ENCODE assay signal across 12 cellular contexts in genomic region chr18:74242451-74243096, GRCh38. TPM values are rescaled to one million over a fixed set of nuclear protein-coding genes. Genes with fewer than 3 reads are reported as not detected.
DNase-seq lines count a peak whose midpoint lies in the region; ATAC-seq and TF ChIP-seq lines count a peak whose summit lies in the region.
"Had no signal": no experiment of that assay in that cellular context is flagged by ENCODE, and none has a peak within 500 bp of the region (broad histone marks: within the 10 kb centered on the region; RNA-seq: fewer than 3 reads in every experiment).

No MANE protein-coding gene starts in this region.

- H3K27ac ChIP-seq in Peyer's patch (peak overlapping the region in 3 of 4 donors; percentile 57 to 73 (median 73)), heart left ventricle (no peak overlapping the region)
- H3K27ac ChIP-seq: foreskin keratinocyte had no signal

- no peak for TF ChIP-seq POLR2A in Peyer's patch (IDR thresholded peaks at IDR 0.05)
- TF ChIP-seq POLR2A in heart left ventricle (IDR thresholded peaks at IDR 0.05): no peak

- H3K4me3 ChIP-seq in Peyer's patch: no peak overlapping the region
- peak overlapping the region in 7 of 12 donors; percentile 14 to 42 (median 24) for H3K4me3 ChIP-seq in heart left ventricle

- TF ChIP-seq CTCF in Peyer's patch (IDR thresholded peaks at IDR 0.05): peak in 3 of 6 experiments; percentile 6 to 20 (median 14)
- TF ChIP-seq CTCF in heart left ventricle (IDR thresholded peaks at IDR 0.05): peak in 11 of 12 donors; percentile 17 to 60 (median 53)
- TF ChIP-seq CTCF in omental fat pad (IDR thresholded peaks at IDR 0.05): no peak

- no peaks in the 10 kb centered on the region for H3K36me3 ChIP-seq in Peyer's patch
- H3K36me3 ChIP-seq in heart left ventricle: no peaks in the 10 kb centered on the region

- DNase-seq in HT1080 (ENCODE audit: low read depth) (peak; percentile 6), Peyer's patch (peak in 2 of 3 donors; percentile 62 to 67), heart left ventricle (peak in 3 of 5 donors; percentile 29 to 41 (median 40)), omental fat pad (ENCODE audit: low spot score) (no peak), posterior vena cava (ENCODE audit: low spot score) (no peak)
- DNase-seq in activated CD4-positive, CD25-positive, alpha-beta regulatory T cell (lab: John Stamatoyannopoulos, UW): no peak
- DNase-seq: foreskin keratinocyte; H7; naive thymus-derived CD4-positive, alpha-beta T cell; NCI-H2171 treated with DMSO at 0.1 percent for 48 hours had no signal

- WGBS in heart left ventricle, 4 donors: 53 to 61% (median 59%) methylated on average over 16 of the region's 16 CpGs

- H3K4me1 ChIP-seq in Peyer's patch (peaks cover 0 to 3% (median 0%) of the 10 kb centered on the region in 4 donors), heart left ventricle (peaks cover 0 to 4% (median 0%) of the 10 kb centered on the region in 12 donors)
- H3K4me1 ChIP-seq: foreskin keratinocyte had no signal

- intact Hi-C loops in heart left ventricle (cut with DNase I): loop anchor here (1.0 to 10.0 kb wide), 6 partner anchors 52 to 100 kb away; partner anchors contain the start of gene CYB5A (in 1 of the 10)
- intact Hi-C loops in posterior vena cava (cut with DNase I): no loop called here

- H3K9me3 ChIP-seq in Peyer's patch: no peaks in the 10 kb centered on the region
- H3K9me3 ChIP-seq in heart left ventricle: no peaks in the 10 kb centered on the region

- H3K27me3 ChIP-seq in Peyer's patch (no peaks in the 10 kb centered on the region), heart left ventricle (peaks cover 0 to 9% (median 0%) of the 10 kb centered on the region in 9 donors)
- H3K27me3 ChIP-seq: foreskin keratinocyte had no signal

- ATAC-seq in heart left ventricle (peak in 3 of 4 donors; percentile 72 to 85 (median 85)), omental fat pad (ENCODE audit: low FRiP score) (peak; percentile 56), GM19035 (IDR thresholded peaks at IDR 0.05; ENCODE audit: unreplicated experiment) (no peak), GM19351 (IDR thresholded peaks at IDR 0.05; ENCODE audit: unreplicated experiment) (no peak)
- ATAC-seq: foreskin keratinocyte; naive thymus-derived CD4-positive, alpha-beta T cell had no signal

RNA-seq across cellular contexts. Expression of gene CYB5A, which starts 49.2 kb away (rescaled TPM):
- 24.2 and 37.6 TPM in 2 replicates for total RNA-seq in HT1080 (2014; rRNA removed; shearing (Covaris generic))
- polyA plus RNA-seq in HT1080 (2015; cell fraction: cytosol; rRNA removed): 20.8 and 24.9 TPM in 2 replicates
- 7.6 and 10.2 TPM in 2 replicates for polyA plus RNA-seq in HT1080 (2015; cell fraction: nucleus; rRNA removed)
- 100 to 1,000 TPM; 171 to 732 (median 331) TPM for total RNA-seq in Peyer's patch
- 100 to 1,000 TPM in 4 of 9 donors, 10 to 100 TPM in 5; 46.5 to 146 (median 83.3) TPM for total RNA-seq in heart left ventricle
- polyA plus RNA-seq in heart left ventricle: 10 to 100 TPM; 50.7 to 56.4 TPM
- total RNA-seq in omental fat pad: 100 to 1,000 TPM; 258 to 547 (median 341) TPM
- 10 to 100 TPM; 39.8 to 46.7 TPM for total RNA-seq in posterior vena cava

Comparison
In these comparisons a context has a peak if more than half of its experiments do, and no peak if none do; other contexts are left out.
1. DNase-seq: peak in HT1080 (single experiment), Peyer's patch (2 of 3) and heart left ventricle (3 of 5); none in omental fat pad (single experiment), activated CD4-positive, CD25-positive, alpha-beta regulatory T cell (0 of 4) and posterior vena cava (single experiment).
2. H3K27ac ChIP-seq: peak in Peyer's patch (3 of 4); none in heart left ventricle (0 of 12).
3. H3K4me3 ChIP-seq: peak in heart left ventricle (7 of 12); none in Peyer's patch (0 of 4).
4. CTCF ChIP-seq: peak in heart left ventricle (11 of 12); none in omental fat pad (0 of 3).
5. ATAC-seq: peak in heart left ventricle (3 of 4) and omental fat pad (single experiment); none in GM19035 (single experiment) and GM19351 (single experiment).
6. intact Hi-C loops: an anchor here in heart left ventricle (1.0 to 10.0 kb wide); none called in posterior vena cava.